8 cellular contexts compared by ENCODE assay signal in genomic region chr19:12847159-12848139, GRCh38.
A peak's percentile ranks its signal among the peaks of the same experiment; 100 is the strongest.
DNase-seq lines count a peak whose midpoint lies in the region; TF ChIP-seq lines count a peak whose summit lies in the region.

No MANE protein-coding gene starts in this region.

- H3K4me3 ChIP-seq in LNCaP clone FGC (ENCODE audit: low read depth, low read length): peak overlapping the region; percentile 1; the same call in 1 of the 2 replicates
- H3K4me3 ChIP-seq in parathyroid adenoma (ENCODE audit: low read depth, low read length): no peak overlapping the region
- H3K4me3 ChIP-seq in tibial artery: peak overlapping the region in 1 of 2 donors; percentile 16

- H3K4me1 ChIP-seq in parathyroid adenoma (peaks cover 4% of the 10 kb centered on the region), tibial artery (peaks cover 0 to 11% (median 6%) of the 10 kb centered on the region in 4 donors)

- H3K9me3 ChIP-seq in parathyroid adenoma (ENCODE audit: control insufficient read depth, low read length): no peaks in the 10 kb centered on the region
- no peaks in the 10 kb centered on the region for H3K9me3 ChIP-seq in tibial artery

- peak overlapping the region; percentile 79 for H2AFZ ChIP-seq in parathyroid adenoma

- H3K27me3 ChIP-seq in parathyroid adenoma (ENCODE audit: control insufficient read depth, insufficient read depth, low read length): no peaks in the 10 kb centered on the region
- H3K27me3 ChIP-seq in tibial artery: peaks cover 0 to 56% of the 10 kb centered on the region in 2 donors

- no peak overlapping the region for H3K9ac ChIP-seq in parathyroid adenoma

- TF ChIP-seq CTCF in LNCaP clone FGC (IDR thresholded peaks at IDR 0.05; ENCODE audit: control insufficient read depth, extremely low read depth, insufficient read depth) (peak; percentile 100), parathyroid adenoma (IDR thresholded peaks at IDR 0.05) (peak; percentile 100), tibial artery (IDR thresholded peaks at IDR 0.05) (peak; percentile 98 to 99)

- intact Hi-C loops in tibial artery (cut with DNase I; ENCODE audit: low total_unique reads): loop anchor here (5.0 kb wide), 1 partner anchor 80 kb away; no protein-coding TSS in a partner anchor

- H3K27ac ChIP-seq in parathyroid adenoma (no peak overlapping the region), tibial artery (no peak overlapping the region)

- H3K36me3 ChIP-seq in parathyroid adenoma (ENCODE audit: control insufficient read depth, insufficient read depth, low read length) (no peaks in the 10 kb centered on the region), tibial artery (no peaks in the 10 kb centered on the region)

- H3K79me2 ChIP-seq in parathyroid adenoma: no peaks in the 10 kb centered on the region

- DNase-seq in NCI-H2081 (lab: John Stamatoyannopoulos, UW): peak; percentile 22 to 36
- DNase-seq in NCI-H2081 treated with DMSO at 0.1 percent for 48 hours (lab: John Stamatoyannopoulos, UW): no peak
- no peak for DNase-seq in LNCaP clone FGC (ENCODE audit: low read depth)
- peak; percentile 55 for DNase-seq in SKM-1 (lab: John Stamatoyannopoulos, UW; ENCODE audit: unreplicated experiment)
- peak; percentile 84 for DNase-seq in activated naive CD4-positive, alpha-beta T cell treated with anti-CD3 and anti-CD28 coated beads, Interleukin-2, amount 50 U/mL, for 16 hours
- peak; percentile 59 for DNase-seq in globus pallidus (ENCODE audit: low spot score)
- peak; percentile 73 to 84 for DNase-seq in tibial artery

- H3K4me2 ChIP-seq in parathyroid adenoma (ENCODE audit: low read length): peak overlapping the region; percentile 67

Comparison
In these comparisons a context has a peak if more than half of its experiments do, and no peak if none do; other contexts are left out.
1. DNase-seq: peak in NCI-H2081 (2 of 2), SKM-1 (single experiment), activated naive CD4-positive, alpha-beta T cell treated with anti-CD3 and anti-CD28 coated beads, Interleukin-2, amount 50 U/mL, for 16 hours (single experiment), globus pallidus (single experiment) and tibial artery (2 of 2); none in NCI-H2081 treated with DMSO at 0.1 percent for 48 hours (single experiment) and LNCaP clone FGC (single experiment).
2. Peak in every context shown above with its lines, with median percentiles within 50 percentile points of each other: CTCF ChIP-seq.